Comparison of ENCODE assay signal across 24 cellular contexts in the genomic region with DNA sequence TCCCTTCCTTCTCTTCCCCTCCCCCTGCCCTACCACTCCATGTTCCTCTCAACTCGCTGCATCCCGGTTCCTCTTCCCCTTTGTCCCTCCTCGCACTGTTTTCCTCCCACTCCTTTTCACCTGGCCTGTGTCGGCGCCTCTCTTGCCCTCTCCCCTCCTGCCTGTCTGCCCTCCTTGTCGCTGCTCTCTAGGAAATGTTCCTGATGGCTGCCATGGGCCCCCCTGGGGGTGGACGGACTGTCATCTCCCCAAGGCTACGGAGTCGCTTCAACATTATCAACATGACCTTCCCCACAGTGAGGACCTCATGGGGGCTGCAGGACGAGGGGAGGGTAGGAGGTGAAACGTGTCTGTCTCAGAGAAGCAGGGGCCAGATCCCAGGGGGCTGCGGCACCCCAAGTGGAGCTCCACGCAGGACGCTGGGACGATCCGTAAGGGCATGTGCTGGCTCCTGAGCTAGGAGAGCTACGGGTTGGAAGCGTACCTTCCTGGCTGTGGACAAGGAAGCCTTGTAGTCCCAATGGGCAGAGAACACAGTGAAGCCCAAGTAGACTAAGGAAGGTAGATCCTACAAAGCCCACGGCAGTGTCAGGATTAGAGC. TPM values are rescaled to one million over a fixed set of nuclear protein-coding genes. Genes with fewer than 3 reads are reported as not detected.
A peak's percentile ranks its signal among the peaks of the same experiment; 100 is the strongest.
DNase-seq lines count a peak whose midpoint lies in the region; ATAC-seq, FAIRE-seq and TF ChIP-seq lines count a peak whose summit lies in the region.
"Had no signal": no experiment of that assay in that cellular context is flagged by ENCODE, and none has a peak within 500 bp of the region (broad histone marks: within the 10 kb centered on the region; RNA-seq: fewer than 3 reads in every experiment).

No MANE protein-coding gene starts in this region.

- in situ Hi-C loops in mammary epithelial cell (cut with MboI; ENCODE audit: low sequenced_read_pairs in 2 of 2) = no loop called here

- no peaks in the 10 kb centered on the region for H3K79me1 ChIP-seq in H1 (ENCODE audit: low read depth, low read length)

- H3K18ac ChIP-seq in H1 (ENCODE audit: extremely low read depth, low read length) = 0 out of 2 replicates have a peak overlapping the region, but pooled peaks have one; percentile 38

- no TSS peak for BruUV-seq in mammary epithelial cell (replicated peaks; lab: Mats Ljungman, UMichigan)

- H3K4me1 ChIP-seq in mammary epithelial cell (ENCODE audit: insufficient read depth, low read length) = no peaks in the 10 kb centered on the region
- no peaks in the 10 kb centered on the region for H3K4me1 ChIP-seq in breast epithelium
- peaks cover 0 to 5% (median 0%) of the 10 kb centered on the region in 4 experiments; a peak in 1 of 7 replicates for H3K4me1 ChIP-seq in H1 (replicated peaks in 1 of 4; ENCODE audit: control insufficient read depth in 3 of 4, insufficient read depth in 4 of 4, low read length in 3 of 4)
- peaks cover 6% of the 10 kb centered on the region for H3K4me1 ChIP-seq in neural progenitor cell
- H3K4me1 ChIP-seq in right cardiac atrium (ENCODE audit: control insufficient read depth, insufficient read depth, low read length) = no peaks in the 10 kb centered on the region
- H3K4me1 ChIP-seq: BLaER1, Caco-2 had no signal

- no peak overlapping the region for H2BK120ac ChIP-seq in H1 (replicated peaks; ENCODE audit: low read depth, low read length)

- H3K9me3 Mint-ChIP-seq in neural progenitor cell = no peaks in the 10 kb centered on the region
- H3K9me3 Mint-ChIP-seq: CD4-positive, alpha-beta memory T cell; HFFc6 had no signal

- no peak overlapping the region for H3K4me2 ChIP-seq in mammary epithelial cell (ENCODE audit: insufficient read depth, low read depth, low read length)
- H3K4me2 ChIP-seq in H1 (ENCODE audit: insufficient read depth in 1 of 2, low read depth in 2 of 2, low read length in 2 of 2) = no peak overlapping the region
- no peak overlapping the region for H3K4me2 ChIP-seq in neural progenitor cell
- H3K4me2 ChIP-seq: BLaER1 had no signal

- no peak for FAIRE-seq in H1 (lab: Jason Lieb, UNC)
- FAIRE-seq: GM12891 had no signal

- 0 out of 2 replicates have a peak overlapping the region, but pooled peaks have one; percentile 45 for H4K8ac ChIP-seq in H1 (ENCODE audit: extremely low read depth, insufficient read depth, low read length)

- H2BK12ac ChIP-seq in H1 (ENCODE audit: low read depth, low read length) = peak overlapping the region; percentile 62; the same call in 1 of the 2 replicates

- no peak overlapping the region for H2BK20ac ChIP-seq in H1 (ENCODE audit: low read length)

- no peaks in the 10 kb centered on the region for H3F3A ChIP-seq in neural progenitor cell (ENCODE audit: low read depth)

- H2BK5ac ChIP-seq in H1 (ENCODE audit: low read depth, low read length) = no peak overlapping the region

- TF ChIP-seq EP300 in H1 (IDR thresholded peaks at IDR 0.05; ENCODE audit: borderline replicate concordance in 1 of 2, low read depth in 2 of 2, low read length in 2 of 2) = no peak

- H2AFZ ChIP-seq in mammary epithelial cell (ENCODE audit: low read depth, low read length) = peak overlapping the region; percentile 26
- peak overlapping the region; percentile 92 for H2AFZ ChIP-seq in H1 (ENCODE audit: low read length)
- H2AFZ ChIP-seq in neural progenitor cell (replicated peaks) = peak overlapping the region; percentile 96

- H3K27ac Mint-ChIP-seq in neural progenitor cell = peak overlapping the region; percentile 65
- H3K27ac Mint-ChIP-seq: CD4-positive, alpha-beta memory T cell; HFFc6 had no signal

- H3K27ac ChIP-seq in mammary epithelial cell (ENCODE audit: insufficient read depth, low read depth, low read length) = no peak overlapping the region
- no peak overlapping the region for H3K27ac ChIP-seq in breast epithelium
- no peak overlapping the region for H3K27ac ChIP-seq in H1 (ENCODE audit: low read depth, low read length)
- H3K27ac ChIP-seq in neural progenitor cell = no peak overlapping the region
- no peak overlapping the region for H3K27ac ChIP-seq in right cardiac atrium (ENCODE audit: low read length)
- H3K27ac ChIP-seq: 22Rv1, BLaER1, SK-N-MC had no signal

- H3K36me3 ChIP-seq in mammary epithelial cell (ENCODE audit: insufficient read depth, low read length) = no peaks in the 10 kb centered on the region
- no peaks in the 10 kb centered on the region for H3K36me3 ChIP-seq in breast epithelium
- no peaks in the 10 kb centered on the region for H3K36me3 ChIP-seq in H1 (ENCODE audit: control insufficient read depth in 2 of 4, insufficient read depth in 4 of 4, low read length in 3 of 4)
- H3K36me3 ChIP-seq in neural progenitor cell = no peaks in the 10 kb centered on the region
- H3K36me3 ChIP-seq: BLaER1 had no signal

- no peak overlapping the region for H3K4me3 Mint-ChIP-seq in neural progenitor cell
- H3K4me3 Mint-ChIP-seq: CD4-positive, alpha-beta memory T cell; HFFc6 had no signal

- no peak for TF ChIP-seq RAD21 in H1 (IDR thresholded peaks at IDR 0.05 in 1 of 2, conservative IDR thresholded peaks at IDR 0.05 in 1 of 2; ENCODE audit: low read depth in 2 of 2, low read length in 2 of 2)

- WGBS in mammary epithelial cell (ENCODE audit: low coverage, missing lambda C conversion rate) = 61% methylated on average over 19 of the region's 19 CpGs
- 83% methylated on average over 17 of the region's 19 CpGs; no CpG with 5 or more reads in 1 of the 2 experiments for WGBS in H1 (ENCODE audit: extremely low coverage in 1 of 2, insufficient coverage in 1 of 2, insufficient read length in 1 of 2, insufficient replicate concordance in 2 of 2, low coverage in 1 of 2, low lambda C conversion rate in 2 of 2, missing lambda C conversion rate in 1 of 2), 2 experiments
- WGBS in right cardiac atrium = 46% methylated on average over 19 of the region's 19 CpGs

- TF ChIP-seq POLR2A in breast epithelium (IDR thresholded peaks at IDR 0.05) = no peak
- TF ChIP-seq POLR2A in H1 (IDR thresholded peaks at IDR 0.05; ENCODE audit: control extremely low read depth in 1 of 2, low read depth in 2 of 2, low read length in 2 of 2) = no peak

- H3K23ac ChIP-seq in H1 (ENCODE audit: insufficient read length) = no peak overlapping the region

- H3K4me3 ChIP-seq in mammary epithelial cell (replicated peaks in 1 of 3; ENCODE audit: insufficient read depth in 1 of 3, low read depth in 2 of 3, low read length in 3 of 3) = no peak overlapping the region
- no peak overlapping the region for H3K4me3 ChIP-seq in breast epithelium
- H3K4me3 ChIP-seq in H1 (ENCODE audit: extremely low read depth in 1 of 4, insufficient read depth in 2 of 4, low read depth in 3 of 4, low read length in 4 of 4) = no peak overlapping the region
- H3K4me3 ChIP-seq in neural progenitor cell = no peak overlapping the region
- H3K4me3 ChIP-seq in right cardiac atrium (ENCODE audit: low read length) = no peak overlapping the region
- H3K4me3 ChIP-seq: BLaER1, SK-N-MC had no signal

- no peaks in the 10 kb centered on the region for H4K20me1 ChIP-seq in mammary epithelial cell (ENCODE audit: insufficient read depth, low read length)
- no peaks in the 10 kb centered on the region for H4K20me1 ChIP-seq in H1 (replicated peaks in 1 of 2; ENCODE audit: control insufficient read depth in 1 of 2, insufficient read depth in 2 of 2, low read length in 2 of 2)
- H4K20me1 ChIP-seq in neural progenitor cell (ENCODE audit: low read depth) = no peaks in the 10 kb centered on the region
- H4K20me1 ChIP-seq: BLaER1 had no signal

- H2AK5ac ChIP-seq in H1 (ENCODE audit: low read depth, low read length) = no peak overlapping the region

- H3K9ac ChIP-seq in mammary epithelial cell (ENCODE audit: insufficient read depth, low read length) = no peak overlapping the region
- H3K9ac ChIP-seq in H1 (replicated peaks in 1 of 4; ENCODE audit: extremely low read depth in 1 of 4, low read depth in 3 of 4, low read length in 3 of 4) = no peak overlapping the region
- no peak overlapping the region for H3K9ac ChIP-seq in neural progenitor cell
- H3K9ac ChIP-seq: BLaER1 had no signal

- DNase-seq in mammary epithelial cell (no peak), breast epithelium (ENCODE audit: low spot score in 2 of 2) (no peak), H1 (ENCODE audit: low read depth in 1 of 2, low spot score in 2 of 2) (no peak), neural progenitor cell (ENCODE audit: low spot score) (no peak), hippocampal formation (lab: John Stamatoyannopoulos, UW) (no peak), right cardiac atrium (no peak)
- no peak for DNase-seq in activated CD4-positive, alpha-beta T cell treated with anti-CD3 and anti-CD28 coated beads for 4 hours
- DNase-seq: ACHN; Caco-2; CD4-positive, alpha-beta memory T cell; DND-41; HFFc6; Kasumi-1; NCI-H1417; NCI-H187; NCI-H446; NCI-H526; RPMI8226; SHP77 had no signal

- TF ChIP-seq CTCF in mammary epithelial cell (conservative IDR thresholded peaks at IDR 0.05 in 1 of 2, IDR thresholded peaks at IDR 0.05 in 1 of 2; ENCODE audit: extremely low read depth in 1 of 2, insufficient read depth in 1 of 2, low read depth in 1 of 2, low read length in 2 of 2) = no peak
- no peak for TF ChIP-seq CTCF in breast epithelium (IDR thresholded peaks at IDR 0.05)
- TF ChIP-seq CTCF in H1 (IDR thresholded peaks at IDR 0.05; ENCODE audit: control extremely low read depth in 1 of 3, insufficient read depth in 1 of 3, low read depth in 1 of 3, low read length in 3 of 3) = no peak
- TF ChIP-seq CTCF in neural progenitor cell (IDR thresholded peaks at IDR 0.05) = no peak

- H3K36me3 Mint-ChIP-seq in neural progenitor cell = no peaks in the 10 kb centered on the region
- H3K36me3 Mint-ChIP-seq: CD4-positive, alpha-beta memory T cell had no signal

- no peaks in the 10 kb centered on the region for H3K23me2 ChIP-seq in H1 (ENCODE audit: low read depth, low read length)

- H3K79me2 ChIP-seq in mammary epithelial cell (ENCODE audit: insufficient read depth, low read length) (no peaks in the 10 kb centered on the region), H1 (ENCODE audit: control insufficient read depth in 1 of 2, insufficient read depth in 2 of 2, low read length in 2 of 2) (no peaks in the 10 kb centered on the region), neural progenitor cell (ENCODE audit: low read depth) (no peaks in the 10 kb centered on the region)

- H3K27me3 Mint-ChIP-seq in neural progenitor cell (ENCODE audit: insufficient read depth, low read depth) = peaks cover 6% of the 10 kb centered on the region

- dilution Hi-C loops in mammary epithelial cell (cut with HindIII; ENCODE audit: low sequenced_read_pairs) = no loop called here

- H3K14ac ChIP-seq in H1 (ENCODE audit: insufficient read length) = no peak overlapping the region

- ATAC-seq in right cardiac atrium (no peak), GM19397 (IDR thresholded peaks at IDR 0.05; ENCODE audit: unreplicated experiment) (no peak)

- H4K5ac ChIP-seq in H1 (ENCODE audit: insufficient read length, low read depth, low read length) = no peak overlapping the region

- POLR2A ChIA-PET in H1 (lab: Charles Lee; ENCODE audit: partially characterized antibody) = interaction anchor here (0.7 kb wide), 1 partner anchor 164 kb away, joined by 4 read pairs; no protein-coding TSS in a partner anchor

- CTCF ChIA-PET in mammary epithelial cell (lab: Charles Lee; ENCODE audit: low non-redundant PET) (no interaction called here), H1 (lab: Charles Lee; ENCODE audit: partially characterized antibody) (interaction anchor here (1.0 to 1.8 kb wide), 2 partner anchors 23 to 51 kb away, joined by 3 read pairs; no protein-coding TSS in a partner anchor)

- intact Hi-C loops in mammary epithelial cell (cut with micrococcal nuclease) (no loop called here), breast epithelium (cut with DNase I; ENCODE audit: low total_unique reads) (no loop called here), right cardiac atrium (cut with DNase I) (no loop called here)

- no peak overlapping the region for H4K91ac ChIP-seq in H1 (replicated peaks; ENCODE audit: insufficient read length, low read length)

- H3K56ac ChIP-seq in H1 (replicated peaks; ENCODE audit: insufficient read length, low read depth, low read length) = no peak overlapping the region

- H3K27me3 ChIP-seq in mammary epithelial cell (ENCODE audit: insufficient read depth, low read length) = no peaks in the 10 kb centered on the region
- no peaks in the 10 kb centered on the region for H3K27me3 ChIP-seq in breast epithelium
- H3K27me3 ChIP-seq in H1 (replicated peaks in 1 of 4; ENCODE audit: control insufficient read depth in 3 of 4, extremely low read depth in 1 of 4, insufficient read depth in 3 of 4, low read length in 3 of 4) = peaks cover 0 to 4% (median under 1%) of the 10 kb centered on the region in 4 experiments; a peak in 1 of 7 replicates
- no peaks in the 10 kb centered on the region for H3K27me3 ChIP-seq in neural progenitor cell
- no peaks in the 10 kb centered on the region for H3K27me3 ChIP-seq in right cardiac atrium (ENCODE audit: control insufficient read depth, insufficient read depth)
- H3K27me3 ChIP-seq: BLaER1 had no signal

- H3K4ac ChIP-seq in H1 (replicated peaks; ENCODE audit: insufficient read length, low read depth, low read length) = no peak overlapping the region

- H2BK15ac ChIP-seq in H1 (ENCODE audit: low read length) = no peak overlapping the region

- H3K9me3 ChIP-seq in mammary epithelial cell (replicated peaks; ENCODE audit: insufficient read depth, low read length) = no peaks in the 10 kb centered on the region
- H3K9me3 ChIP-seq in breast epithelium = no peaks in the 10 kb centered on the region
- H3K9me3 ChIP-seq in H1 (ENCODE audit: insufficient read depth in 2 of 2, low read depth in 1 of 2, low read length in 1 of 2) = no peaks in the 10 kb centered on the region
- no peaks in the 10 kb centered on the region for H3K9me3 ChIP-seq in neural progenitor cell (ENCODE audit: low read depth)
- no peaks in the 10 kb centered on the region for H3K9me3 ChIP-seq in right cardiac atrium (ENCODE audit: control insufficient read depth, low read length)
- H3K9me3 ChIP-seq: BLaER1, Caco-2 had no signal

- peaks cover 1% of the 10 kb centered on the region for H3K4me1 Mint-ChIP-seq in neural progenitor cell

RNA-seq across cellular contexts. Expression of a gene that starts 39.9 kb away (rescaled TPM):
- total RNA-seq in mammary epithelial cell = 10 to 100 TPM in 1 of 2 donors, 1 to 10 TPM in 1; 8.2 to 26.5 TPM
- 0.68 TPM for polyA plus RNA-seq in mammary epithelial cell
- polyA minus RNA-seq in mammary epithelial cell = 4.5 TPM
- 10 to 100 TPM in 2 of 3 donors, 1 to 10 TPM in 1; 6.4 to 89.7 (median 10.5) TPM for total RNA-seq in breast epithelium
- 3.4 and 3.7 TPM in 2 replicates for total RNA-seq in H1 (2021; fragmentation: NEBNext Ultra II Directional; extraction: Animal tissue kit (Norgen Biotek cat#: 25700))
- polyA plus RNA-seq in H1 (2011; rRNA removed) = 0.48 and 0.80 TPM in 2 replicates
- 0.39 TPM for polyA plus RNA-seq in H1 (2011; cell fraction: cytosol; rRNA removed)
- polyA plus RNA-seq in H1 (2011; cell fraction: nucleus; rRNA removed) = 2.0 TPM
- polyA plus RNA-seq in H1 (2012, experiment 1 of 2) = 3.7 to 5.8 TPM (median 5.1 TPM) in 4 replicates
- 3.0 TPM for polyA plus RNA-seq in H1 (2012, experiment 2 of 2)
- 1.2 TPM for polyA plus RNA-seq in H1 (2013, experiment 1 of 2)
- 1.2 TPM for polyA plus RNA-seq in H1 (2013, experiment 2 of 2)
- 1.8 and 2.0 TPM in 2 replicates for polyA minus RNA-seq in H1 (2011; rRNA and poly(A)+ RNA removed)
- 2.1 TPM for polyA minus RNA-seq in H1 (2011; cell fraction: cytosol; rRNA and poly(A)+ RNA removed)
- 8.7 TPM for polyA minus RNA-seq in H1 (2011; cell fraction: nucleus; rRNA and poly(A)+ RNA removed)
- 6.8 and 12.3 TPM in 2 replicates for total RNA-seq in neural progenitor cell (ENCODE audit: low replicate concordance)
- total RNA-seq in right cardiac atrium = 10 to 100 TPM; 25.7 to 28.1 (median 27.5) TPM
- polyA plus RNA-seq in right cardiac atrium = 18.6 TPM

Comparison
In these comparisons a context has a peak if more than half of its experiments do, and no peak if none do; other contexts are left out.
1. H2AFZ ChIP-seq: peak in every context shown above with its lines; median percentile 96 in neural progenitor cell; 92 in H1; 26 in mammary epithelial cell.